42 cellular contexts compared by ENCODE assay signal in genomic region chr16:55908641-55909040, GRCh38. TPM values are rescaled to one million over a fixed set of nuclear protein-coding genes. Genes with fewer than 3 reads are reported as not detected.
"Had no signal": no experiment of that assay in that cellular context is flagged by ENCODE, and none has a peak within 500 bp of the region (broad histone marks: within the 10 kb centered on the region; RNA-seq: fewer than 3 reads in every experiment).

No MANE protein-coding gene starts in this region.

- H3K9me3 ChIP-seq: adrenal gland, breast epithelium had no signal

- H3K36me3 Mint-ChIP-seq: activated naive CD4-positive, alpha-beta T cell treated with anti-CD3 and anti-CD28 coated beads, Interleukin-2, amount 10 ng/mL, durations not matched to agents 7 days and 5 days; activated naive CD4-positive, alpha-beta T cell treated with anti-CD3 and anti-CD28 coated beads, Interleukin-2, amount 50 U/mL, for 24 hours; activated naive CD8-positive, alpha-beta T cell; activated naive CD8-positive, alpha-beta T cell treated with anti-CD3 and anti-CD28 coated beads for 36 hours; activated naive CD8-positive, alpha-beta T cell treated with anti-CD3 and anti-CD28 coated beads, Interleukin-2, amount 10 ng/mL, durations not matched to agents 7 days and 5 days; brain had no signal

- H3K27me3 Mint-ChIP-seq: activated naive CD8-positive, alpha-beta T cell treated with anti-CD3 and anti-CD28 coated beads, Interleukin-2, amount 10 ng/mL, durations not matched to agents 7 days and 5 days had no signal

- H3K27ac ChIP-seq: adrenal gland, ascending aorta, body of pancreas, brain microvascular endothelial cell, breast epithelium, cardiac muscle cell had no signal

- H3K27ac Mint-ChIP-seq: activated naive CD4-positive, alpha-beta T cell treated with anti-CD3 and anti-CD28 coated beads for 36 hours; activated naive CD4-positive, alpha-beta T cell treated with anti-CD3 and anti-CD28 coated beads, Interleukin-2, amount 10 ng/mL, durations not matched to agents 7 days and 5 days; activated naive CD4-positive, alpha-beta T cell treated with anti-CD3 and anti-CD28 coated beads, Interleukin-2, amount 50 U/mL, for 24 hours; activated naive CD4-positive, alpha-beta T cell treated with anti-CD3 and anti-CD28 coated beads, Interleukin-2, amount 50 U/mL, for 72 hours; activated naive CD8-positive, alpha-beta T cell; activated naive CD8-positive, alpha-beta T cell treated with anti-CD3 and anti-CD28 coated beads for 36 hours; activated naive CD8-positive, alpha-beta T cell treated with anti-CD3 and anti-CD28 coated beads, Interleukin-2, amount 10 ng/mL, durations not matched to agents 7 days and 5 days; activated naive CD8-positive, alpha-beta T cell treated with anti-CD3 and anti-CD28 coated beads, Interleukin-2, amount 50 U/mL, for 24 hours; activated T-cell treated with anti-CD3 and anti-CD28 coated beads, Interleukin-2, amount 50 U/mL, for 24 hours; activated T-cell treated with anti-CD3 and anti-CD28 coated beads, Interleukin-2, amount 50 U/mL, for 72 hours; activated T-helper 1 cell treated with anti-CD3 and anti-CD28 coated beads, Interleukin-12 subunit alpha, Interleukin-12 subunit beta, Interleukin-2, Interleukin-4 antibody, amounts not matched to agents 30 ng/mL and 10 ng/mL and 1 ng/mL, durations not matched to agents 14 hours and 24 hours and 36 hours; activated T-helper 17 cell treated with anti-CD3 and anti-CD28 coated beads, Interleukin-2, amount 50 U/mL, for 72 hours; activated T-helper 2 cell treated with anti-CD3 and anti-CD28 coated beads, Interferon-gamma antibody, Interleukin-2, Interleukin-4, amounts not matched to agents 10 μg/mL and 5 μg/mL and 100 μg/mL, durations not matched to agents 14 hours and 24 hours and 36 hours had no signal

- H3K4me3 ChIP-seq: adrenal gland, ascending aorta, body of pancreas, breast epithelium, cardiac muscle cell had no signal

- H3K4me3 Mint-ChIP-seq: activated naive CD4-positive, alpha-beta T cell treated with anti-CD3 and anti-CD28 coated beads for 36 hours; activated naive CD4-positive, alpha-beta T cell treated with anti-CD3 and anti-CD28 coated beads, Interleukin-2, amount 10 ng/mL, durations not matched to agents 7 days and 5 days; activated naive CD4-positive, alpha-beta T cell treated with anti-CD3 and anti-CD28 coated beads, Interleukin-2, amount 50 U/mL, for 24 hours; activated naive CD8-positive, alpha-beta T cell; activated naive CD8-positive, alpha-beta T cell treated with anti-CD3 and anti-CD28 coated beads for 36 hours; activated naive CD8-positive, alpha-beta T cell treated with anti-CD3 and anti-CD28 coated beads, Interleukin-2, amount 10 ng/mL, durations not matched to agents 7 days and 5 days; activated naive CD8-positive, alpha-beta T cell treated with anti-CD3 and anti-CD28 coated beads, Interleukin-2, amount 50 U/mL, for 24 hours; activated T-cell treated with anti-CD3 and anti-CD28 coated beads, Interleukin-2, amount 50 U/mL, for 24 hours; activated T-cell treated with anti-CD3 and anti-CD28 coated beads, Interleukin-2, amount 50 U/mL, for 4 hours; activated T-cell treated with anti-CD3 and anti-CD28 coated beads, Interleukin-2, amount 50 U/mL, for 72 hours; activated T-helper 1 cell treated with anti-CD3 and anti-CD28 coated beads, Interleukin-12 subunit alpha, Interleukin-12 subunit beta, Interleukin-2, Interleukin-4 antibody, amounts not matched to agents 30 ng/mL and 10 ng/mL and 1 ng/mL, durations not matched to agents 14 hours and 24 hours and 36 hours; activated T-helper 17 cell treated with anti-CD3 and anti-CD28 coated beads, Interleukin-2, amount 50 U/mL, for 72 hours; brain; central memory CD8-positive, alpha-beta T cell had no signal

- H3K27me3 ChIP-seq: adrenal gland, ascending aorta, body of pancreas, brain microvascular endothelial cell, breast epithelium, cardiac muscle cell had no signal

- H3K9me3 Mint-ChIP-seq: activated naive CD8-positive, alpha-beta T cell treated with anti-CD3 and anti-CD28 coated beads, Interleukin-2, amount 50 U/mL, for 24 hours had no signal

- H3K36me3 ChIP-seq: adrenal gland, ascending aorta, brain microvascular endothelial cell, breast epithelium, cardiac muscle cell had no signal

- DNase-seq: activated effector memory CD4-positive, alpha-beta T cell treated with anti-CD3 and anti-CD28 coated beads, Interleukin-2, amount 50 U/mL, for 16 hours; activated effector memory CD4-positive, alpha-beta T cell treated with Interleukin-2 at 50 U/mL for 16 hours; activated gamma-delta T cell; activated gamma-delta T cell treated with Interleukin-2 at 50 U/mL for 16 hours; activated naive CD4-positive, alpha-beta T cell; activated naive CD4-positive, alpha-beta T cell treated with anti-CD3 and anti-CD28 coated beads for 36 hours; activated naive CD4-positive, alpha-beta T cell treated with anti-CD3 and anti-CD28 coated beads, Interleukin-2, amount 10 ng/mL, durations not matched to agents 7 days and 5 days; activated naive CD4-positive, alpha-beta T cell treated with anti-CD3 and anti-CD28 coated beads, Interleukin-2, amount 50 U/mL, for 16 hours; activated naive CD4-positive, alpha-beta T cell treated with Interleukin-2 at 50 U/mL for 16 hours; activated naive CD8-positive, alpha-beta T cell treated with anti-CD3 and anti-CD28 coated beads for 36 hours; activated naive CD8-positive, alpha-beta T cell treated with anti-CD3 and anti-CD28 coated beads, Interleukin-2, amount 10 ng/mL, durations not matched to agents 7 days and 5 days; activated naive CD8-positive, alpha-beta T cell treated with anti-CD3 and anti-CD28 coated beads, Interleukin-2, amount 50 U/mL, for 24 hours; activated T-cell treated with anti-CD3 and anti-CD28 coated beads, Interleukin-2, amount 50 U/mL, for 1 hour; activated T-cell treated with anti-CD3 and anti-CD28 coated beads, Interleukin-2, amount 50 U/mL, for 24 hours; activated T-cell treated with anti-CD3 and anti-CD28 coated beads, Interleukin-2, amount 50 U/mL, for 4 hours; activated T-cell treated with anti-CD3 and anti-CD28 coated beads, Interleukin-2, amount 50 U/mL, for 48 hours; activated T-cell treated with anti-CD3 and anti-CD28 coated beads, Interleukin-2, amount 50 U/mL, for 72 hours; adrenal gland; amniotic stem cell; amygdala; anterior cingulate cortex; aorta; body of pancreas; brain microvascular endothelial cell; caudate nucleus; central memory CD4-positive, alpha-beta T cell; cerebellar nuclear complex had no signal

- H3K4me1 ChIP-seq: adrenal gland, ascending aorta, body of pancreas, breast epithelium had no signal

- H3K4me1 Mint-ChIP-seq: activated naive CD4-positive, alpha-beta T cell treated with anti-CD3 and anti-CD28 coated beads, Interleukin-2, amount 10 ng/mL, durations not matched to agents 7 days and 5 days; activated naive CD4-positive, alpha-beta T cell treated with anti-CD3 and anti-CD28 coated beads, Interleukin-2, amount 50 U/mL, for 24 hours; activated naive CD8-positive, alpha-beta T cell treated with anti-CD3 and anti-CD28 coated beads for 36 hours; activated naive CD8-positive, alpha-beta T cell treated with anti-CD3 and anti-CD28 coated beads, Interleukin-2, amount 10 ng/mL, durations not matched to agents 7 days and 5 days; activated naive CD8-positive, alpha-beta T cell treated with anti-CD3 and anti-CD28 coated beads, Interleukin-2, amount 50 U/mL, for 24 hours; activated T-helper 17 cell treated with anti-CD3 and anti-CD28 coated beads, Interleukin-2, amount 50 U/mL, for 72 hours; central memory CD8-positive, alpha-beta T cell had no signal

RNA-seq across cellular contexts. Expression of gene CES5A, which starts 33.5 kb away (rescaled TPM):
- total RNA-seq: activated naive CD4-positive, alpha-beta T cell treated with anti-CD3 and anti-CD28 coated beads for 36 hours; activated naive CD4-positive, alpha-beta T cell treated with anti-CD3 and anti-CD28 coated beads, Interleukin-2, amount 50 U/mL, for 72 hours; activated naive CD8-positive, alpha-beta T cell treated with anti-CD3 and anti-CD28 coated beads for 36 hours; activated naive CD8-positive, alpha-beta T cell treated with anti-CD3 and anti-CD28 coated beads, Interleukin-2, amount 10 ng/mL, durations not matched to agents 7 days and 5 days; activated T-cell treated with anti-CD3 and anti-CD28 coated beads, Interleukin-2, amount 50 U/mL, for 4 hours; activated T-cell treated with anti-CD3 and anti-CD28 coated beads, Interleukin-2, amount 50 U/mL, for 72 hours; activated T-helper 1 cell treated with anti-CD3 and anti-CD28 coated beads, Interleukin-12 subunit alpha, Interleukin-12 subunit beta, Interleukin-2, Interleukin-4 antibody, amounts not matched to agents 30 ng/mL and 10 ng/mL and 1 ng/mL, durations not matched to agents 14 hours and 24 hours and 36 hours; activated T-helper 17 cell treated with anti-CD3 and anti-CD28 coated beads, Interleukin-2, amount 50 U/mL, for 72 hours; activated T-helper 2 cell treated with anti-CD3 and anti-CD28 coated beads, Interferon-gamma antibody, Interleukin-2, Interleukin-4, amounts not matched to agents 10 μg/mL and 5 μg/mL and 100 μg/mL, durations not matched to agents 14 hours and 24 hours and 36 hours; aorta; ascending aorta; astrocyte; body of pancreas; breast epithelium; bronchial epithelial cell; cardiac muscle cell; cardiac septum; chondrocyte had no signal
